ENCODE assay signal across 19 cellular contexts in the genomic region with DNA sequence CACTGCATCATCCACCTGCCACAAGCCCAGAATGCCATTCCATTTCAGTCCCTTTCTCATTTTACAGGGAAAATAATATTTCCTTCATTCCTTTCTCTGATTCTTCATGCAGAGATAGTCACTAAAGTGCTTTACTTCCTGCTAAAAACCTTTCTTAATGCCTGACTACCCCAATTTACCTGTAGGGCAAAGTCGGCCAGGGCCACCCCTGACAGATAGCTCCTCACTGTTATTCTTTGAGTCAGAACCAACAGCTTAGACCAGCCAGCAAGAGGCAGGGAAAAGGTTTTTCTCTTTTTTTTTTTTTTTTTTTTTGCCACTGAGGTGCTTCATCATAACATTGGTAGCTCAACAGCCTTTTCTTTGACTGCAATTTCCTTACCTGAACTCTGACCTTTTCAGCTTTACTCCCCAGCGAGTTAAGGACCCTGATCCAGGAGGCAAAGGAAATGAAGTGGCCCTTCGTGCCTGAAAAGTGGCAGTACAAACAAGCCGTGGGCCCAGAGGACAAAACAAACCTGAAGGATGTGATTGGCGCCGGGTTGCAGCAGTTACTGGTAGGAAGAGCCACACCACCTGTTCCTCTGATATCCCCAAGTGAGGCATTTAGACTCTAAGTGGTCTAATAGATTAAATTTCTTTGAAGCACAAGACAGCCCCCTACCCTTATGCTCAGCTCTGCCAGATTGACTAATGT.
DNase-seq lines count a peak whose midpoint lies in the region; ATAC-seq and TF ChIP-seq lines count a peak whose summit lies in the region.
"Had no signal": no experiment of that assay in that cellular context is flagged by ENCODE, and none has a peak within 500 bp of the region (broad histone marks: within the 10 kb centered on the region; RNA-seq: fewer than 3 reads in every experiment).

No MANE protein-coding gene starts in this region.

- TF ChIP-seq CTCF in type B pancreatic cell (conservative IDR thresholded peaks at IDR 0.05), result no peak

- H3K36me3 Mint-ChIP-seq in type B pancreatic cell, result peaks cover 6% of the 10 kb centered on the region
- H3K36me3 Mint-ChIP-seq: brain had no signal

- no peaks in the 10 kb centered on the region for H3K9me3 Mint-ChIP-seq in type B pancreatic cell
- H3K9me3 Mint-ChIP-seq: brain; stimulated activated naive CD8-positive, alpha-beta T cell treated with anti-CD3 and anti-CD28 coated beads, Interleukin-15, Interleukin-2, amounts not matched to agents 100 ng/mL and 50 ng/mL, for 24 hours had no signal

- H3K27me3 Mint-ChIP-seq in type B pancreatic cell, result peaks cover 43% of the 10 kb centered on the region
- H3K27me3 Mint-ChIP-seq: stimulated activated naive CD8-positive, alpha-beta T cell treated with anti-CD3 and anti-CD28 coated beads, Interleukin-15, Interleukin-2, amounts not matched to agents 100 ng/mL and 50 ng/mL, for 24 hours had no signal

- no peak overlapping the region for H3K4me3 Mint-ChIP-seq in type B pancreatic cell
- H3K4me3 Mint-ChIP-seq: brain; stimulated activated naive CD8-positive, alpha-beta T cell treated with anti-CD3 and anti-CD28 coated beads, Interleukin-15, Interleukin-2, amounts not matched to agents 100 ng/mL and 50 ng/mL, for 24 hours had no signal

- peaks cover 24% of the 10 kb centered on the region for H3K4me1 Mint-ChIP-seq in type B pancreatic cell (ENCODE audit: unreplicated experiment)

- no peak overlapping the region for H3K27ac Mint-ChIP-seq in type B pancreatic cell
- H3K27ac Mint-ChIP-seq: stimulated activated naive CD8-positive, alpha-beta T cell treated with anti-CD3 and anti-CD28 coated beads, Interleukin-15, Interleukin-2, amounts not matched to agents 100 ng/mL and 50 ng/mL, for 24 hours had no signal

- DNase-seq in DMS79 treated with DMSO at 0.1 percent for 48 hours (lab: John Stamatoyannopoulos, UW) (peak; percentile 5), NCI-H2029 (lab: John Stamatoyannopoulos, UW) (peak; percentile 63), NCI-H510A (lab: John Stamatoyannopoulos, UW) (peak; percentile 74), myocyte (ENCODE audit: low read depth) (peak; percentile 19), midbrain (lab: John Stamatoyannopoulos, UW) (no peak), NCI-H526 treated with DMSO at 0.1 percent for 48 hours (lab: John Stamatoyannopoulos, UW) (no peak), type B pancreatic cell (ENCODE audit: extremely low spot score, unreplicated experiment) (no peak)
- DNase-seq: activated CD8-positive, alpha-beta memory T cell treated with anti-CD3 and anti-CD28 coated beads for 24 hours; activated naive CD4-positive, alpha-beta T cell; activated T-cell treated with anti-CD3 and anti-CD28 coated beads, Interleukin-2, amount 50 U/mL, for 1 hour; C1 segment of cervical spinal cord; GM23248; heart left ventricle; NCI-H1694 treated with DMSO at 0.1 percent for 48 hours; tibial artery had no signal

- ATAC-seq in HG02759 (IDR thresholded peaks at IDR 0.05; ENCODE audit: unreplicated experiment), result no peak
- ATAC-seq: heart left ventricle, K562 had no signal

Comparison
In these comparisons a context has a peak if more than half of its experiments do, and no peak if none do; other contexts are left out.
1. DNase-seq: peak in DMS79 treated with DMSO at 0.1 percent for 48 hours (single experiment), NCI-H2029 (single experiment), NCI-H510A (single experiment) and myocyte (single experiment); none in midbrain (single experiment), NCI-H526 treated with DMSO at 0.1 percent for 48 hours (single experiment) and type B pancreatic cell (single experiment).